ENCODE assay signal across 11 cellular contexts in genomic region chr9:133727277-133727875, GRCh38. TPM values are rescaled to one million over a fixed set of nuclear protein-coding genes. Genes with fewer than 3 reads are reported as not detected.
DNase-seq lines count a peak whose midpoint lies in the region; ATAC-seq and TF ChIP-seq lines count a peak whose summit lies in the region.
"Had no signal": no experiment of that assay in that cellular context is flagged by ENCODE, and none has a peak within 500 bp of the region (broad histone marks: within the 10 kb centered on the region; RNA-seq: fewer than 3 reads in every experiment).

No MANE protein-coding gene starts in this region.

- TF ChIP-seq POLR2A in testis (IDR thresholded peaks at IDR 0.05), result no peak

- DNase-seq in activated T-cell treated with anti-CD3 and anti-CD28 coated beads, Interleukin-2, amount 50 U/mL, for 24 hours, result peak; percentile 26
- DNase-seq in activated T-cell treated with anti-CD3 and anti-CD28 coated beads for 4 hours (no peak), RWPE2 (ENCODE audit: low spot score) (peak; percentile 45), left lobe of liver (ENCODE audit: low spot score) (peak; percentile 44), testis (peak; percentile 11), cortex of kidney (lab: John Stamatoyannopoulos, UW) (no peak)
- DNase-seq in activated effector memory CD4-positive, alpha-beta T cell treated with Interleukin-2 at 50 U/mL for 16 hours, result no peak
- DNase-seq: effector memory CD8-positive, alpha-beta T cell; left cardiac atrium; stimulated activated CD4-positive, alpha-beta T cell treated with anti-CD3 and anti-CD28 coated beads, Interleukin-15, amount 100 ng/mL, for 24 hours had no signal

- TF ChIP-seq CTCF in RWPE2 (IDR thresholded peaks at IDR 0.05; ENCODE audit: poor library complexity, severe bottlenecking), result no peak
- TF ChIP-seq CTCF in testis (IDR thresholded peaks at IDR 0.05), result no peak

- no peak overlapping the region for H3K27ac Mint-ChIP-seq in activated T-cell treated with anti-CD3 and anti-CD28 coated beads, Interleukin-2, amount 50 U/mL, for 24 hours

- H3K4me3 Mint-ChIP-seq in activated T-cell treated with anti-CD3 and anti-CD28 coated beads, Interleukin-2, amount 50 U/mL, for 24 hours, result no peak overlapping the region

- H3K27me3 ChIP-seq in RWPE2 (ENCODE audit: insufficient read depth, poor library complexity, severe bottlenecking) (peaks cover 3% of the 10 kb centered on the region), testis (no peaks in the 10 kb centered on the region)

- peaks cover 7% of the 10 kb centered on the region for H3K4me1 Mint-ChIP-seq in activated T-cell treated with anti-CD3 and anti-CD28 coated beads, Interleukin-2, amount 50 U/mL, for 24 hours (ENCODE audit: low read depth)

- intact Hi-C loops in testis (cut with DNase I; ENCODE audit: low total_unique reads), result no loop called here

- no peaks in the 10 kb centered on the region for H3K9me3 Mint-ChIP-seq in activated T-cell treated with anti-CD3 and anti-CD28 coated beads, Interleukin-2, amount 50 U/mL, for 24 hours
- H3K9me3 Mint-ChIP-seq: effector memory CD8-positive, alpha-beta T cell had no signal

- H3K4me3 ChIP-seq in RWPE2 (ENCODE audit: severe bottlenecking), result no peak overlapping the region
- H3K4me3 ChIP-seq in testis, result no peak overlapping the region

- 78 to 93% methylated on average over 3 to 10 of the region's 10 CpGs for WGBS in testis, 2 donors

- H3K4me1 ChIP-seq in RWPE2 (ENCODE audit: insufficient read depth, poor library complexity, severe bottlenecking), result no peaks in the 10 kb centered on the region
- no peaks in the 10 kb centered on the region for H3K4me1 ChIP-seq in testis

- no peaks in the 10 kb centered on the region for H3K27me3 Mint-ChIP-seq in activated T-cell treated with anti-CD3 and anti-CD28 coated beads, Interleukin-2, amount 50 U/mL, for 24 hours

- H3K36me3 Mint-ChIP-seq in activated T-cell treated with anti-CD3 and anti-CD28 coated beads, Interleukin-2, amount 50 U/mL, for 24 hours (ENCODE audit: low read depth), result no peaks in the 10 kb centered on the region

- H3K36me3 ChIP-seq in RWPE2 (ENCODE audit: low read depth) (no peaks in the 10 kb centered on the region), testis (ENCODE audit: low read depth, missing control alignments) (no peaks in the 10 kb centered on the region)

- no peak; the same call in 2 of the 3 replicates for ATAC-seq in RWPE2 (ENCODE audit: low read depth)
- peak; percentile 16 for ATAC-seq in left lobe of liver
- ATAC-seq in HG02763 (IDR thresholded peaks at IDR 0.05; ENCODE audit: unreplicated experiment), result no peak

- H3K27ac ChIP-seq in RWPE2 (ENCODE audit: poor library complexity, severe bottlenecking) (no peak overlapping the region), testis (no peak overlapping the region)

- H3K9me3 ChIP-seq in RWPE2 (ENCODE audit: severe bottlenecking) (no peaks in the 10 kb centered on the region), testis (no peaks in the 10 kb centered on the region)

RNA-seq across cellular contexts. Expression of gene SARDH, which starts 10.8 kb away (rescaled TPM):
- total RNA-seq in left lobe of liver (208 TPM), testis (1 to 10 TPM; 5.1 to 7.2 TPM)
- polyA plus RNA-seq in testis (ENCODE audit: insufficient read depth, low read depth, low replicate concordance), result 2.6 TPM

Comparison
In these comparisons a context has a peak if more than half of its experiments do, and no peak if none do; other contexts are left out.
1. DNase-seq: peak in activated T-cell treated with anti-CD3 and anti-CD28 coated beads, Interleukin-2, amount 50 U/mL, for 24 hours (single experiment), RWPE2 (single experiment), left lobe of liver (single experiment) and testis (single experiment); none in activated T-cell treated with anti-CD3 and anti-CD28 coated beads for 4 hours (single experiment), cortex of kidney (single experiment) and activated effector memory CD4-positive, alpha-beta T cell treated with Interleukin-2 at 50 U/mL for 16 hours (single experiment).
2. RNA of gene SARDH, which starts 10.8 kb away (total RNA-seq): 208 TPM in left lobe of liver (single experiment); 5.1 to 7.2 TPM in testis; every median in the first group is over 10 times any median in the second.